In the genomic region with DNA sequence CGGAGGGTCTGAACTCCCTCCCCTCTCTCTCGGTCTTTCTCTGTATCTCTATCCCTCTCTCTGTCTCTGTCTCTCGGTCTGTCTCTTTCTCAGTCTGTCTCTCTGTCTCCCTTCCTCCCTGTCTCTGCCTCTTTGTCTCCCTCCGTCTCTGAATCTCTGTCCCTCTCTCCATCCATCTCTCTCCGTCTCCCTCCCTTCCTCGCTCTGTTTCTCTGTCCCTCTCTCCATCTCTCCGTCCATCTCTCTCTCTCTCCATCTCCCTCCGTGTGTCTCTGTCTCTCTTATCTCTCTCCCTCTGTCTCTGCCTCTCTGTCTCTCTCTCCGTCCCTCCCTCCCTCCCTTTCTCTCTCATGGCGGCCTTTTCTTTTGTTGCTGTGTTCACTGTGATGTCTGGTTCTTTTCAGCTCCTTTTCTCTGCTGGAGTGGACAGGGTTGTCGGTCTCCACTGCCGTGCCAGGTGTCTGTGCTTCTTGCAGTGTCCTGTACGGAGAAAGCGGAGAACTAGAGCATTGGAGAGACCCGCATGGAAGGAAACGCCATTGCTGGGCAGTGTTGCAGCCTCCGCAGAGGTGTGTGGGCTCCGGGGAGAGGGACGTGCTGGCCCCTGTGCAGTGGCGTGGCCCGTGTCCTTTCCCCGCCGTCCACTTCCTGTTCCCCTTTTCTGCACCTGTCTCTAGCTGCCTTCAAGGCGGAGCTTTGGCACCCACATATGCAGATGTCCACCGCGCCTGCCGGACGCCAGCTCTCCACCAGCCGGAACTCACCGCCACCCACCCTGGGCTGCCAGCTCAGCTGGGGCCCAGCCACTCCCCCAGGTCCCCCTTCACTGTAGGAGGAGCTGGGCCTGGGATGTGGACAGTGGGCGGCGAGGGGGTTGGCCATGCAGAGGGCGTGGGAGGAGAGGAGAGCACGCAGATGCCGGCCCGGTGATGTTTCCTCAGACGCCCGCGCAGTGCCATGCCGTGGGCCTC, we compare ENCODE assay signal across 10 cellular contexts.
A peak's percentile ranks its signal among the peaks of the same experiment; 100 is the strongest.
DNase-seq lines count a peak whose midpoint lies in the region; ATAC-seq and TF ChIP-seq lines count a peak whose summit lies in the region.
"Had no signal": no experiment of that assay in that cellular context is flagged by ENCODE, and none has a peak within 500 bp of the region (broad histone marks: within the 10 kb centered on the region; RNA-seq: fewer than 3 reads in every experiment).

No MANE protein-coding gene starts in this region.

- TF ChIP-seq EP300 in stomach (IDR thresholded peaks at IDR 0.05), result no peak

- H3K27ac ChIP-seq in heart right ventricle (peak overlapping the region in 7 of 10 donors; percentile 89 to 98 (median 93)), stomach (peak overlapping the region in 4 of 5 donors; percentile 18 to 90 (median 84))

- no peak for TF ChIP-seq POLR2A in stomach (IDR thresholded peaks at IDR 0.05)

- WGBS in heart right ventricle, 2 donors, result 89 to 92% methylated on average over 40 of the region's 40 CpGs
- 68 to 87% (median 80%) methylated on average over 23 to 40 of the region's 40 CpGs for WGBS in stomach, 5 donors

- H3K9me3 ChIP-seq in heart right ventricle (no peaks in the 10 kb centered on the region), stomach (no peaks in the 10 kb centered on the region)

- H3K36me3 ChIP-seq in heart right ventricle (peaks cover 0 to 36% (median 0%) of the 10 kb centered on the region in 9 donors), stomach (peaks cover 0 to 11% (median 6%) of the 10 kb centered on the region in 4 donors)

- H3K4me3 ChIP-seq in heart right ventricle, result peak overlapping the region in 6 of 10 donors; percentile 13 to 52 (median 41)
- no peak overlapping the region for H3K4me3 ChIP-seq in stomach

- no peak for TF ChIP-seq CTCF in heart right ventricle (IDR thresholded peaks at IDR 0.05)
- TF ChIP-seq CTCF in stomach (IDR thresholded peaks at IDR 0.05), result no peak

- peak; percentile 57 for ATAC-seq in HG03378 (IDR thresholded peaks at IDR 0.05; ENCODE audit: unreplicated experiment)
- ATAC-seq in heart right ventricle, result no peak
- ATAC-seq: HCT116 had no signal

- no peaks in the 10 kb centered on the region for H3K27me3 ChIP-seq in heart right ventricle
- H3K27me3 ChIP-seq in stomach, result no peaks in the 10 kb centered on the region

- DNase-seq in activated CD8-positive, alpha-beta memory T cell treated with anti-CD3 and anti-CD28 coated beads, Interleukin-2, amount 50 U/mL, for 4 hours, result peak; percentile 11
- no peak for DNase-seq in activated CD8-positive, alpha-beta memory T cell treated with anti-CD3 and anti-CD28 coated beads for 24 hours
- DNase-seq in heart right ventricle (peak in 1 of 2 donors; percentile 15), stomach (no peak), SKM-1 (lab: John Stamatoyannopoulos, UW; ENCODE audit: unreplicated experiment) (no peak), NK-92 (lab: John Stamatoyannopoulos, UW; ENCODE audit: unreplicated experiment) (no peak), NCI-H510A treated with DMSO at 0.1 percent for 48 hours (lab: John Stamatoyannopoulos, UW) (no peak)
- DNase-seq: NK-92 treated with Interleukin-12 subunit alpha and Interleukin-12 subunit beta, amount 100 ng/mL, for 24 hours had no signal

- peaks cover 13 to 41% (median 29%) of the 10 kb centered on the region in 9 donors for H3K4me1 ChIP-seq in heart right ventricle
- H3K4me1 ChIP-seq in stomach, result peaks cover 17 to 45% (median 36%) of the 10 kb centered on the region in 4 donors

- intact Hi-C loops in heart right ventricle (cut with DNase I), result loop anchor here in 3 of 10 donors (5.0 kb wide), 3 partner anchors 42 to 117 kb away; no protein-coding TSS in a partner anchor
- intact Hi-C loops in stomach (cut with DNase I; ENCODE audit: low total_unique reads), result no loop called here

Comparison
In these comparisons a context has a peak if more than half of its experiments do, and no peak if none do; other contexts are left out.
1. H3K4me3 ChIP-seq: peak in heart right ventricle (6 of 10); none in stomach (0 of 4).